Comparison of ENCODE assay signal across 9 cellular contexts in the genomic region with DNA sequence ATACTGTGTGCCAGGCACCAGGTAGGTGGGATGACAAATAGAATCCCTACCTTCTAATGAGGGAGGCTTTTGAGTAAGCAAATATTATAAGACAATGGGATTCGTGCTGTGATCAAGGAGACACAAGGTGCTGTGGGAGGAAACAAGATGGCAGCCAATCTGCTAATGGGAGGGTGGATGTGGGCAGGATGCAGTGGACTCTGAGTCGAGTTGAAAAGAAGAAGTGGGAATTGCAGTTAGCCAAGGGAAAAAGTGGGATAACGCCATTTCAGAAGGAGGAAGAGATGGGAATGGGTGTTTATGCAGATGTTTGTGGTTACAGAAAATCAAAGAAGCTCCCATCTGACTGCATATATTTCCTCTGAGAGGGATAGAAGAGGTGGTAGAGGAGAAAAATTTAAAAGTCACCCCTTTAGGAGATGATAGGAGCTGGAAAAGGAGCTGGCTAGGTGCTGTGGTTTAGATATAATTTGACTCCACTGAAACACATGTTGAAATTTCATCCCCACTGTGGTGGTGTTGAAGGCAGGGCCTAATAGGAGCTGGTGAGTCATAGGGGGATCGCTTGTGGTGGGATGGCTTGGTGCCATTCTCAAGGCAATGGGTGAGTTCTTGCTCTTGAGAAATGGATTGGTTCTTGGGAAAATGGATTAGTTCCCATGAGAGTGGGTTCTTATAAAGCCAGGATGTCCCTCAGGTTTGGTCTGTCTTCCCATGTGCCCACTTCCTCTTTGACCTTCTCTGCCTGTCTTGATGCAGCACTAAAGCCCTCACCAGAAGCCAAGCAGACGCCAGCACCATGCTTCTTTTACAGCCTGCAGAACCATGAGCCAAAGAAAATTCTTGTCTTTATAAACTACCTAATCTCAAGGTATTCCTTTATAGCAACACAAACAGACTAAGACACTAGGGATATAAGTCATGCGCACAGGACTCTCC. TPM values are rescaled to one million over a fixed set of nuclear protein-coding genes. Genes with fewer than 3 reads are reported as not detected.
DNase-seq lines count a peak whose midpoint lies in the region; ATAC-seq and TF ChIP-seq lines count a peak whose summit lies in the region.
"Had no signal": no experiment of that assay in that cellular context is flagged by ENCODE, and none has a peak within 500 bp of the region (broad histone marks: within the 10 kb centered on the region; RNA-seq: fewer than 3 reads in every experiment).

No MANE protein-coding gene starts in this region.

- no peaks in the 10 kb centered on the region for H3K36me3 Mint-ChIP-seq in type B pancreatic cell

- peaks cover 7% of the 10 kb centered on the region for H3K27me3 Mint-ChIP-seq in type B pancreatic cell

- H3K9me3 ChIP-seq in smooth muscle cell (replicated peaks; ENCODE audit: low read depth): no peaks in the 10 kb centered on the region
- H3K9me3 ChIP-seq: adrenal gland had no signal

- H3F3A ChIP-seq in smooth muscle cell (ENCODE audit: low read depth): no peaks in the 10 kb centered on the region

- H3K4me1 ChIP-seq in smooth muscle cell (ENCODE audit: low read depth): no peaks in the 10 kb centered on the region
- H3K4me1 ChIP-seq: adrenal gland had no signal

- no peak overlapping the region for H3K4me2 ChIP-seq in smooth muscle cell

- DNase-seq in EH (ENCODE audit: low read depth) (peak; percentile 23), HL-60 (ENCODE audit: low read depth in 1 of 2, low spot score in 1 of 2) (peak in 1 of 2 experiments; percentile 41), astrocyte of the hippocampus (ENCODE audit: low read depth, low spot score) (peak; percentile 32), smooth muscle cell (lab: John Stamatoyannopoulos, UW; ENCODE audit: unreplicated experiment) (no peak), omental fat pad (ENCODE audit: low spot score) (no peak), type B pancreatic cell (ENCODE audit: extremely low spot score, unreplicated experiment) (no peak)
- DNase-seq: adrenal gland had no signal

- no peak overlapping the region for H3K9ac ChIP-seq in smooth muscle cell (ENCODE audit: low read depth)

- ATAC-seq in GM21576 (IDR thresholded peaks at IDR 0.05; ENCODE audit: unreplicated experiment): peak; percentile 35
- ATAC-seq in omental fat pad (ENCODE audit: low FRiP score): no peak
- ATAC-seq in GM21526 (IDR thresholded peaks at IDR 0.05; ENCODE audit: low FRiP score, unreplicated experiment): no peak

- H3K79me2 ChIP-seq in smooth muscle cell (ENCODE audit: low read depth): no peaks in the 10 kb centered on the region

- no peak overlapping the region for H3K4me3 Mint-ChIP-seq in type B pancreatic cell

- H3K9me3 Mint-ChIP-seq in type B pancreatic cell: no peaks in the 10 kb centered on the region

- H3K36me3 ChIP-seq in smooth muscle cell (ENCODE audit: low read depth): no peaks in the 10 kb centered on the region
- H3K36me3 ChIP-seq: adrenal gland had no signal

- H3K27me3 ChIP-seq in HL-60 (ENCODE audit: insufficient read depth, poor library complexity, severe bottlenecking): no peaks in the 10 kb centered on the region
- H3K27me3 ChIP-seq in smooth muscle cell (ENCODE audit: low read depth): no peaks in the 10 kb centered on the region
- H3K27me3 ChIP-seq: adrenal gland had no signal

- WGBS in smooth muscle cell (ENCODE audit: low lambda C conversion rate): 73% methylated on average over 6 of the region's 6 CpGs

- H2AFZ ChIP-seq in smooth muscle cell (ENCODE audit: low read depth): no peak overlapping the region

- H3K27ac Mint-ChIP-seq in type B pancreatic cell: no peak overlapping the region

- no peaks in the 10 kb centered on the region for H3K4me1 Mint-ChIP-seq in type B pancreatic cell (ENCODE audit: unreplicated experiment)

- H4K20me1 ChIP-seq in smooth muscle cell (ENCODE audit: low read depth): no peaks in the 10 kb centered on the region

- H3K4me3 ChIP-seq in HL-60 (replicated peaks; ENCODE audit: insufficient read depth, low read length) (no peak overlapping the region), smooth muscle cell (no peak overlapping the region)
- H3K4me3 ChIP-seq: adrenal gland had no signal

- no peak for TF ChIP-seq CTCF in HL-60 (IDR thresholded peaks at IDR 0.05; ENCODE audit: insufficient read depth, low read length)
- TF ChIP-seq CTCF in smooth muscle cell (IDR thresholded peaks at IDR 0.05; ENCODE audit: borderline replicate concordance, insufficient read depth, poor library complexity, severe bottlenecking): no peak
- no peak for TF ChIP-seq CTCF in omental fat pad (IDR thresholded peaks at IDR 0.05)
- no peak for TF ChIP-seq CTCF in type B pancreatic cell (conservative IDR thresholded peaks at IDR 0.05)

- H3K27ac ChIP-seq in HL-60 (replicated peaks): peak overlapping the region; percentile 27
- H3K27ac ChIP-seq in smooth muscle cell (ENCODE audit: low read depth): no peak overlapping the region
- H3K27ac ChIP-seq: adrenal gland had no signal

RNA-seq across cellular contexts. Expression of gene POU2AF1, which starts 30.0 kb away (rescaled TPM):
- 0.13 TPM in 1 of 2 replicates, not detected in the other for total RNA-seq in smooth muscle cell
- not detected in 2 replicates for polyA plus RNA-seq in smooth muscle cell
- total RNA-seq in omental fat pad: 1 to 10 TPM in 2 of 4 donors, under 1 TPM in 1, not detected in 1; 0.69 to 2.2 (median 1.9) TPM
- total RNA-seq in type B pancreatic cell (ENCODE audit: low replicate concordance): 0.24 and 0.26 TPM in 2 replicates

Comparison
In these comparisons a context has a peak if more than half of its experiments do, and no peak if none do; other contexts are left out.
1. DNase-seq: peak in EH (single experiment) and astrocyte of the hippocampus (single experiment); none in smooth muscle cell (single experiment), omental fat pad (single experiment) and type B pancreatic cell (single experiment).